ENCODE assay signal across 1 cellular context in genomic region chr1:20153000-20153418, GRCh38.
TF ChIP-seq lines count a peak whose summit lies in the region.

No MANE protein-coding gene starts in this region.

TF ChIP-seq in IMR-90, 13 proteins besides CTCF, POLR2A, EP300 and RAD21:
- TF ChIP-seq USF2 (IDR thresholded peaks at IDR 0.05; ENCODE audit: low read depth, low read length) (no peak), CHD1 (IDR thresholded peaks at IDR 0.05; ENCODE audit: low read depth, low read length) (no peak), MAZ (IDR thresholded peaks at IDR 0.05; ENCODE audit: borderline replicate concordance, low read depth, low read length) (no peak), MXI1 (IDR thresholded peaks at IDR 0.05; ENCODE audit: borderline replicate concordance, low read depth, low read length) (no peak), RCOR1 (IDR thresholded peaks at IDR 0.05; ENCODE audit: insufficient replicate concordance, low read length) (no peak), BHLHE40 (IDR thresholded peaks at IDR 0.05; ENCODE audit: low read depth, low read length) (no peak), MAFK (IDR thresholded peaks at IDR 0.05; ENCODE audit: low read depth, low read length) (no peak), SMC3 (IDR thresholded peaks at IDR 0.05; ENCODE audit: low read depth, low read length) (no peak)
- TF ChIP-seq, protein P1, sequence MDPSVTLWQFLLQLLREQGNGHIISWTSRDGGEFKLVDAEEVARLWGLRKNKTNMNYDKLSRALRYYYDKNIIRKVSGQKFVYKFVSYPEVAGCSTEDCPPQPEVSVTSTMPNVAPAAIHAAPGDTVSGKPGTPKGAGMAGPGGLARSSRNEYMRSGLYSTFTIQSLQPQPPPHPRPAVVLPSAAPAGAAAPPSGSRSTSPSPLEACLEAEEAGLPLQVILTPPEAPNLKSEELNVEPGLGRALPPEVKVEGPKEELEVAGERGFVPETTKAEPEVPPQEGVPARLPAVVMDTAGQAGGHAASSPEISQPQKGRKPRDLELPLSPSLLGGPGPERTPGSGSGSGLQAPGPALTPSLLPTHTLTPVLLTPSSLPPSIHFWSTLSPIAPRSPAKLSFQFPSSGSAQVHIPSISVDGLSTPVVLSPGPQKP (IDR thresholded peaks at IDR 0.05; ENCODE audit: borderline replicate concordance, low read depth, low read length), result no peak
